In the genomic region with DNA sequence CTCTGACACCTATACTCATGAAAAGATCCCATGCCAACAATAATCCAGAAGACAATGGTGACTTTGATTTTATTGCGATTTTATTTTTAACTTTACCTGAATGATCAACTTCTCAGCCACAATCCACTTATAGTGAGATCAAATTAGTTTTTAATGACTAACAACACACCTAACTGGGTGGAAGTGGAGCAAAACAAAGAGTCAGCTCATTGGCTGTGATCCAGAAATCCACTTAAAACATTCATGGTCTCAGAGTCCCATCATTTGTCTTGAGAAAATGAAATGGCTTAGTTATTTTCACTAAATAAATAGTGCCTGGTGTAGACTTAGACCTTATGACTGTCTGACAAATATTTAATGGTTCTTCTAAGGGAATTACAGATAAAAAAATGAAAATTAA, we compare ENCODE assay signal across 24 cellular contexts.
"Had no signal": no experiment of that assay in that cellular context is flagged by ENCODE, and none has a peak within 500 bp of the region (broad histone marks: within the 10 kb centered on the region; RNA-seq: fewer than 3 reads in every experiment).

No MANE protein-coding gene starts in this region.

- H3K27me3 ChIP-seq: neural progenitor cell, neutrophil, right atrium auricular region, right lobe of liver, tibial nerve, uterus had no signal

- H3K36me3 ChIP-seq: left ventricle myocardium inferior, neural progenitor cell, neutrophil, right atrium auricular region, right lobe of liver, tibial nerve, uterus had no signal

- ATAC-seq: natural killer cell; psoas muscle; right lobe of liver; stimulated activated memory B cell treated with anti-CD40 and anti-IgM and Interleukin-4, amounts not matched to agents 10 μg/mL and 1 μg/mL and 100 μg/mL, for 72 hours; stimulated activated naive CD8-positive, alpha-beta T cell treated with anti-CD3 and anti-CD28 coated beads, Interleukin-15, amount 100 ng/mL, for 72 hours had no signal

- H3K4me3 ChIP-seq: left ventricle myocardium inferior, lung, neural progenitor cell, psoas muscle, right atrium auricular region, right lobe of liver, smooth muscle cell, tibial nerve, uterus had no signal

- DNase-seq: islet precursor cell; left ventricle myocardium inferior; mesendoderm; naive B cell; natural killer cell; nephron progenitor cell; occipital lobe; psoas muscle; right lobe of liver; stimulated activated CD4-positive, alpha-beta T cell treated with anti-CD3 and anti-CD28 coated beads, Interleukin-1b, Interleukin-23, amount 100 ng/mL, for 48 hours; stimulated activated CD4-positive, alpha-beta T cell treated with anti-CD3 and anti-CD28 coated beads, Interleukin-2, amount 100 ng/mL, for 48 hours; stimulated activated CD4-positive, alpha-beta T cell treated with anti-CD3 and anti-CD28 coated beads, Interleukin-4, amount 100 ng/mL, for 4 hours; stimulated activated CD8-positive, alpha-beta memory T cell treated with anti-CD3 and anti-CD28 coated beads, Interleukin-4, amount 100 ng/mL, for 48 hours; stimulated activated naive CD4-positive, alpha-beta T cell treated with Interleukin-2 at 50 U/mL for 16 hours; stimulated activated naive CD8-positive, alpha-beta T cell treated with anti-CD3 and anti-CD28 coated beads, Interleukin-15, amount 100 ng/mL, for 72 hours; substantia nigra; uterus had no signal
